17 cellular contexts compared by ENCODE assay signal in genomic region chr1:5909576-5910275, GRCh38.
DNase-seq lines count a peak whose midpoint lies in the region; ATAC-seq and TF ChIP-seq lines count a peak whose summit lies in the region.
"Had no signal": no experiment of that assay in that cellular context is flagged by ENCODE, and none has a peak within 500 bp of the region (broad histone marks: within the 10 kb centered on the region; RNA-seq: fewer than 3 reads in every experiment).

No MANE protein-coding gene starts in this region.

- no CpG with 5 or more reads among the region's 14 CpGs for WGBS in neuronal stem cell (ENCODE audit: extremely low coverage in 2 of 2, insufficient read length in 2 of 2, insufficient replicate concordance in 1 of 2), 2 donors

- no peak overlapping the region for H2AK5ac ChIP-seq in neuronal stem cell (ENCODE audit: low read depth, low read length)

- H2BK15ac ChIP-seq in neuronal stem cell (ENCODE audit: low read length), result no peak overlapping the region

- no peaks in the 10 kb centered on the region for H3K79me2 ChIP-seq in GM23338 (replicated peaks; ENCODE audit: insufficient read depth)

- intact Hi-C loops in A673 (cut with micrococcal nuclease; ENCODE audit: unreplicated experiment), result no loop called here

- peak overlapping the region; percentile 10 for H3K27ac Mint-ChIP-seq in GM23338
- no peak overlapping the region for H3K27ac Mint-ChIP-seq in activated naive CD4-positive, alpha-beta T cell treated with anti-CD3 and anti-CD28 coated beads, Interleukin-2, amount 10 ng/mL, durations not matched to agents 7 days and 5 days
- H3K27ac Mint-ChIP-seq: CD8-positive, alpha-beta memory T cell had no signal

- no peaks in the 10 kb centered on the region for H3K79me1 ChIP-seq in neuronal stem cell (ENCODE audit: low read depth, low read length)

- no peak overlapping the region for H2BK12ac ChIP-seq in neuronal stem cell (ENCODE audit: low read length)

- H3K9ac ChIP-seq in neuronal stem cell (ENCODE audit: low read depth, low read length, poor library complexity), result peak overlapping the region; percentile 52
- H3K9ac ChIP-seq: SK-N-SH had no signal

- no peaks in the 10 kb centered on the region for H4K20me1 ChIP-seq in GM23338 (replicated peaks; ENCODE audit: insufficient read depth)

- H3K27ac ChIP-seq in A673 (ENCODE audit: low read depth, low read length, poor library complexity, severe bottlenecking) (peak overlapping the region; percentile 88), GM23338 (ENCODE audit: low read depth) (no peak overlapping the region), coronary artery (no peak overlapping the region), neuronal stem cell (replicated peaks; ENCODE audit: low read length) (no peak overlapping the region)

- H3K4me1 Mint-ChIP-seq in GM23338, result peaks cover 11% of the 10 kb centered on the region
- no peaks in the 10 kb centered on the region for H3K4me1 Mint-ChIP-seq in activated naive CD4-positive, alpha-beta T cell treated with anti-CD3 and anti-CD28 coated beads, Interleukin-2, amount 10 ng/mL, durations not matched to agents 7 days and 5 days

- no peak overlapping the region for H4K8ac ChIP-seq in neuronal stem cell (ENCODE audit: low read depth, low read length)

- no peaks in the 10 kb centered on the region for H3K9me3 Mint-ChIP-seq in GM23338
- H3K9me3 Mint-ChIP-seq in activated naive CD4-positive, alpha-beta T cell treated with anti-CD3 and anti-CD28 coated beads, Interleukin-2, amount 10 ng/mL, durations not matched to agents 7 days and 5 days, result no peaks in the 10 kb centered on the region
- H3K9me3 Mint-ChIP-seq: CD8-positive, alpha-beta memory T cell had no signal

- H3K4me2 ChIP-seq in GM23338, result no peak overlapping the region
- H3K4me2 ChIP-seq in neuronal stem cell (ENCODE audit: insufficient read depth, low read length, poor library complexity, severe bottlenecking), result no peak overlapping the region
- H3K4me2 ChIP-seq: SK-N-SH had no signal

- H3K27me3 ChIP-seq in A673 (replicated peaks; ENCODE audit: insufficient read depth, low read depth, low read length, poor library complexity) (no peaks in the 10 kb centered on the region), GM23338 (ENCODE audit: insufficient read depth) (no peaks in the 10 kb centered on the region), neuronal stem cell (ENCODE audit: control insufficient read depth in 3 of 3, insufficient read depth in 3 of 3, low read depth in 1 of 3, low read length in 3 of 3) (no peaks in the 10 kb centered on the region)

- H3K4me3 Mint-ChIP-seq in GM23338, result no peak overlapping the region
- no peak overlapping the region for H3K4me3 Mint-ChIP-seq in activated naive CD4-positive, alpha-beta T cell treated with anti-CD3 and anti-CD28 coated beads, Interleukin-2, amount 10 ng/mL, durations not matched to agents 7 days and 5 days
- H3K4me3 Mint-ChIP-seq: CD8-positive, alpha-beta memory T cell had no signal

- H3K23ac ChIP-seq in neuronal stem cell (ENCODE audit: low read depth, low read length, poor library complexity), result no peak overlapping the region

- DNase-seq in A673 (ENCODE audit: low spot score), result no peak
- DNase-seq in GM23338 (ENCODE audit: low spot score), result no peak
- peak; percentile 60 for DNase-seq in coronary artery (ENCODE audit: low spot score)
- DNase-seq in neuronal stem cell (ENCODE audit: low spot score), result no peak
- no peak for DNase-seq in NCI-H82 (lab: John Stamatoyannopoulos, UW)
- DNase-seq in activated naive CD4-positive, alpha-beta T cell treated with anti-CD3 and anti-CD28 coated beads, Interleukin-2, amount 10 ng/mL, durations not matched to agents 7 days and 5 days, result no peak
- no peak for DNase-seq in NOMO-1 treated with dmso at 0.1 percent for 144 hours (lab: John Stamatoyannopoulos, UW; ENCODE audit: unreplicated experiment)
- no peak for DNase-seq in DMS153 (lab: John Stamatoyannopoulos, UW)
- DNase-seq: CD8-positive, alpha-beta memory T cell; DMS79; HCEC 1CT; NCI-H1105; NCI-H2081; NCI-H2171 treated with DMSO at 0.1 percent for 48 hours; NCI-H446; SHP77 treated with DMSO at 0.1 percent for 48 hours; SK-N-SH had no signal

- peak overlapping the region; percentile 18 for H4K91ac ChIP-seq in neuronal stem cell (ENCODE audit: low read depth, low read length, poor library complexity)

- H2BK5ac ChIP-seq in neuronal stem cell (ENCODE audit: low read length), result no peak overlapping the region

- POLR2A ChIA-PET in A673 (lab: Charles Lee; ENCODE audit: low non-redundant PET), result no interaction called here

- no peaks in the 10 kb centered on the region for H3K9me2 ChIP-seq in GM23338 (ENCODE audit: insufficient read depth)
- H3K9me2 ChIP-seq: SK-N-SH had no signal

- TF ChIP-seq CTCF in A673 (conservative IDR thresholded peaks at IDR 0.05; ENCODE audit: low read depth, low read length) (no peak), GM23338 (conservative IDR thresholded peaks at IDR 0.05; ENCODE audit: low read depth in 2 of 2) (no peak), coronary artery (IDR thresholded peaks at IDR 0.05) (no peak)

- H3K18ac ChIP-seq in neuronal stem cell (ENCODE audit: low read length), result no peak overlapping the region

- ATAC-seq in GM23338, result peak; percentile 56

- no peaks in the 10 kb centered on the region for H3K9me3 ChIP-seq in A673 (ENCODE audit: low read depth, low read length, poor library complexity, severe bottlenecking)
- no peaks in the 10 kb centered on the region for H3K9me3 ChIP-seq in neuronal stem cell (replicated peaks in 1 of 2; ENCODE audit: control insufficient read depth in 2 of 2, insufficient read depth in 1 of 2, low read depth in 1 of 2, low read length in 2 of 2)
- H3K9me3 ChIP-seq: SK-N-SH had no signal

- H3K4me1 ChIP-seq in A673 (ENCODE audit: insufficient read depth, low read length, poor library complexity, severe bottlenecking) (peaks cover 57% of the 10 kb centered on the region), GM23338 (ENCODE audit: insufficient read depth) (no peaks in the 10 kb centered on the region), neuronal stem cell (ENCODE audit: control insufficient read depth in 2 of 2, insufficient read depth in 1 of 2, low read depth in 1 of 2, low read length in 2 of 2) (peaks cover 3 to 5% of the 10 kb centered on the region in 2 donors)

- no peaks in the 10 kb centered on the region for H3F3A ChIP-seq in GM23338 (replicated peaks; ENCODE audit: low read depth)

- no peak overlapping the region for H3K4me3 ChIP-seq in A673 (ENCODE audit: low read depth, low read length, poor library complexity, severe bottlenecking)
- H3K4me3 ChIP-seq in GM23338, result no peak overlapping the region
- no peak overlapping the region for H3K4me3 ChIP-seq in coronary artery
- no peak overlapping the region for H3K4me3 ChIP-seq in neuronal stem cell (ENCODE audit: low read length in 2 of 2)

- H2BK120ac ChIP-seq in neuronal stem cell (ENCODE audit: low read depth, low read length), result no peak overlapping the region

- no peak overlapping the region for H3K14ac ChIP-seq in neuronal stem cell (ENCODE audit: low read length)

- peaks cover 11% of the 10 kb centered on the region for H3K27me3 Mint-ChIP-seq in GM23338 (ENCODE audit: insufficient read depth, low read depth, poor library complexity)
- no peaks in the 10 kb centered on the region for H3K27me3 Mint-ChIP-seq in activated naive CD4-positive, alpha-beta T cell treated with anti-CD3 and anti-CD28 coated beads, Interleukin-2, amount 10 ng/mL, durations not matched to agents 7 days and 5 days
- H3K27me3 Mint-ChIP-seq: CD8-positive, alpha-beta memory T cell had no signal

- CTCF ChIA-PET in A673 (lab: Charles Lee), result no interaction called here
- CTCF ChIA-PET in activated naive CD4-positive, alpha-beta T cell treated with anti-CD3 and anti-CD28 coated beads, Interleukin-2, amount 10 ng/mL, durations not matched to agents 7 days and 5 days (lab: Charles Lee), result no interaction called here

- H3K4ac ChIP-seq in neuronal stem cell (ENCODE audit: low read length), result no peak overlapping the region

- BruUV-seq in A673 (replicated peaks; lab: Mats Ljungman, UMichigan), result no TSS peak

- H3K36me3 Mint-ChIP-seq in GM23338 (ENCODE audit: low read depth), result no peaks in the 10 kb centered on the region
- H3K36me3 Mint-ChIP-seq in activated naive CD4-positive, alpha-beta T cell treated with anti-CD3 and anti-CD28 coated beads, Interleukin-2, amount 10 ng/mL, durations not matched to agents 7 days and 5 days, result no peaks in the 10 kb centered on the region

- H2AFZ ChIP-seq in GM23338 (no peak overlapping the region), neuronal stem cell (ENCODE audit: low read length) (no peak overlapping the region)

- peaks cover 3% of the 10 kb centered on the region for H3K36me3 ChIP-seq in A673 (ENCODE audit: insufficient read depth, low read length, poor library complexity, severe bottlenecking)
- H3K36me3 ChIP-seq in GM23338 (ENCODE audit: insufficient read depth), result no peaks in the 10 kb centered on the region
- H3K36me3 ChIP-seq in neuronal stem cell (replicated peaks in 1 of 2; ENCODE audit: control insufficient read depth in 2 of 2, insufficient read depth in 2 of 2, low read length in 2 of 2), result peaks cover 9 to 10% of the 10 kb centered on the region in 2 donors

TF ChIP-seq in GM23338, 12 proteins besides CTCF, POLR2A, EP300 and RAD21:
- TF ChIP-seq NANOG (IDR thresholded peaks at IDR 0.05; ENCODE audit: borderline replicate concordance) (no peak), CREB1 (CRISPR knock-in tag; IDR thresholded peaks at IDR 0.05; ENCODE audit: low read depth) (no peak)
TF ChIP-seq in GM23338: peak in this region for 0.
